ENCODE assay signal across 8 cellular contexts in genomic region chr10:119103687-119104652, GRCh38.
DNase-seq lines count a peak whose midpoint lies in the region; TF ChIP-seq lines count a peak whose summit lies in the region.

Gene DENND10 (plus strand): TSS chr10:119104113. CDS start chr10:119104143, 30 bp downstream.

- DNase-seq in NCI-H1105 treated with DMSO at 0.1 percent for 48 hours (lab: John Stamatoyannopoulos, UW) (peak; percentile 30), NCI-H1105 (lab: John Stamatoyannopoulos, UW) (no peak), HFF-Myc (ENCODE audit: extremely low read depth, low read depth) (no peak), NCI-H1092 (lab: John Stamatoyannopoulos, UW) (peak; percentile 27), choroid plexus epithelial cell (ENCODE audit: low read depth) (peak; percentile 87), kidney tubule cell (ENCODE audit: low spot score) (peak; percentile 79)
- DNase-seq in activated CD4-positive, alpha-beta T cell treated with anti-CD3 and anti-CD28 coated beads for 24 hours (ENCODE audit: low read depth in 2 of 2), result peak; percentile 66 to 68
- peak; percentile 66 to 69 for DNase-seq in stimulated activated CD4-positive, alpha-beta T cell treated with anti-CD3 and anti-CD28 coated beads, Interleukin-15, amount 100 ng/mL, for 48 hours (ENCODE audit: low read depth in 2 of 2)

- TF ChIP-seq CTCF in HFF-Myc (IDR thresholded peaks at IDR 0.05; ENCODE audit: low read depth, low read length, missing control alignments) (no peak), choroid plexus epithelial cell (conservative IDR thresholded peaks at IDR 0.05; ENCODE audit: low read depth, low read length) (no peak)

- peak within 1 kb of the TSS; percentile 74 for H3K4me3 ChIP-seq in HFF-Myc (replicated peaks; ENCODE audit: low read depth, low read length)
- peak within 1 kb of the TSS; percentile 81 for H3K4me3 ChIP-seq in choroid plexus epithelial cell (ENCODE audit: low read depth, low read length)

Comparison
In these comparisons a context has a peak if more than half of its experiments do, and no peak if none do; other contexts are left out.
1. DNase-seq: peak in NCI-H1105 treated with DMSO at 0.1 percent for 48 hours (single experiment), NCI-H1092 (single experiment), activated CD4-positive, alpha-beta T cell treated with anti-CD3 and anti-CD28 coated beads for 24 hours (2 of 2), choroid plexus epithelial cell (single experiment), kidney tubule cell (single experiment) and stimulated activated CD4-positive, alpha-beta T cell treated with anti-CD3 and anti-CD28 coated beads, Interleukin-15, amount 100 ng/mL, for 48 hours (2 of 2); none in NCI-H1105 (single experiment) and HFF-Myc (single experiment).